Comparison of ENCODE assay signal across 10 cellular contexts in the genomic region with DNA sequence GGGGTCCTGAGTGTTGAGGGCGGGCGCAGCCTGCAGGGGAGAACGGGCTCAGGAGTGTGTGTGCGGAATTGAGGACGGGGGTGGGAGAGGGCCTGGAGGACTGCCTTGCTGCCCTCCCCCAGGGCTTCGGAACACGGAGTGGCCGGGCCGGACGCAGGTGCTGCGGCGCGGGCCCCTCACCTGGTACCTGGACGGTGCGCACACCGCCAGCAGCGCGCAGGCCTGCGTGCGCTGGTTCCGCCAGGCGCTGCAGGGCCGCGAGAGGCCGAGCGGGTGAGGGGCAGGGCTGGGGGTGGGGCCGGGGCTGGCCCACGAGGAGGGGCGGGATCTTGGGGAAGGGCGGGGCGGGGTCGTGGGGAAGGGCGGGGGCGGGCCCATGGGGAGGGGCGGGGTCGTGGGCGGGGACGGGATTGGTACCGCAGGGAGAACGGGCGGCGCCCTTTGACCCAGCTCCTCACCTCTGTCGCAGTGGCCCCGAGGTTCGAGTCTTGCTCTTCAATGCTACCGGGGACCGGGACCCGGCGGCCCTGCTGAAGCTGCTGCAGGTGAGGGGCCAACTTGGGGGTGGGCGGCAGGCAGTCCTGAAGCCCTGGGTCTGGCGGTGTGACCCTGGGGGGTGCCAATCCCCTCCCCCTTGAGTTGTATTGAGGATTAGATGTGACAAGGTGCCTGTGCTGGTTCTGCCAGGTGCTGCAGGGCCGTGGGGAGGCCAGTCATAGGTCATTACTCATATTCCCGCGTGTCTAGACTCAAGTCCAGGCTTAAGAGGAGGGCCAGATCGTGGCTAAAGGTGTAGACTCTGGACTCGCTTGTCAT. TPM values are rescaled to one million over a fixed set of nuclear protein-coding genes. Genes with fewer than 3 reads are reported as not detected.
DNase-seq lines count a peak whose midpoint lies in the region; ATAC-seq and TF ChIP-seq lines count a peak whose summit lies in the region.
"Had no signal": no experiment of that assay in that cellular context is flagged by ENCODE, and none has a peak within 500 bp of the region (broad histone marks: within the 10 kb centered on the region; RNA-seq: fewer than 3 reads in every experiment).

No MANE protein-coding gene starts in this region.

- H2BK5ac ChIP-seq in trophoblast cell (ENCODE audit: low read depth, low read length, poor library complexity) = no peak overlapping the region

- peak overlapping the region; percentile 5 for H3K14ac ChIP-seq in trophoblast cell (ENCODE audit: low read length)

- peaks cover 86% of the 10 kb centered on the region for H3K36me3 Mint-ChIP-seq in activated T-helper 17 cell treated with anti-CD3 and anti-CD28 coated beads, Interleukin-2, amount 50 U/mL, for 72 hours (ENCODE audit: low read depth)
- H3K36me3 Mint-ChIP-seq: naive B cell had no signal

- no peak overlapping the region for H2AK5ac ChIP-seq in trophoblast cell (ENCODE audit: low read length)

- H4K91ac ChIP-seq in trophoblast cell (ENCODE audit: low read depth, low read length) = peak overlapping the region; percentile 4

- H3K9me3 ChIP-seq in GM23248 (ENCODE audit: low read depth) = no peaks in the 10 kb centered on the region
- H3K9me3 ChIP-seq in left ventricle myocardium inferior (replicated peaks) = no peaks in the 10 kb centered on the region
- H3K9me3 ChIP-seq in trophoblast cell (ENCODE audit: insufficient read depth, low read depth, low read length) = no peaks in the 10 kb centered on the region
- H3K9me3 ChIP-seq in prostate gland = no peaks in the 10 kb centered on the region

- peak overlapping the region; percentile 15 for H3K18ac ChIP-seq in trophoblast cell (ENCODE audit: low read length)

- H3K27ac ChIP-seq in GM23248 (no peak overlapping the region), left ventricle myocardium inferior (replicated peaks) (peak overlapping the region; percentile 62), trophoblast cell (ENCODE audit: low read depth, low read length) (no peak overlapping the region), prostate gland (no peak overlapping the region)

- H4K8ac ChIP-seq in trophoblast cell (ENCODE audit: low read depth, low read length) = peak overlapping the region; percentile 25

- intact Hi-C loops in left ventricle myocardium inferior (cut with micrococcal nuclease) = no loop called here
- intact Hi-C loops in prostate gland (cut with DNase I) = no loop called here

- peak overlapping the region; percentile 15 for H2BK120ac ChIP-seq in trophoblast cell (ENCODE audit: insufficient read depth, low read length, poor library complexity)

- H2AFZ ChIP-seq in GM23248 (no peak overlapping the region), trophoblast cell (ENCODE audit: insufficient read depth, low read length, poor library complexity) (peak overlapping the region; percentile 56)

- peaks cover 16% of the 10 kb centered on the region for H3F3A ChIP-seq in GM23248 (ENCODE audit: insufficient read depth)

- no peak overlapping the region for H3K4ac ChIP-seq in trophoblast cell (ENCODE audit: low read depth, low read length)

- TF ChIP-seq POLR2A in prostate gland (IDR thresholded peaks at IDR 0.05) = no peak

- no peaks in the 10 kb centered on the region for H3K27me3 Mint-ChIP-seq in activated T-helper 17 cell treated with anti-CD3 and anti-CD28 coated beads, Interleukin-2, amount 50 U/mL, for 72 hours
- H3K27me3 Mint-ChIP-seq: naive B cell had no signal

- peak overlapping the region; percentile 6 for H4K12ac ChIP-seq in trophoblast cell (ENCODE audit: low read depth, low read length)

- H3K79me2 ChIP-seq in GM23248 (ENCODE audit: insufficient read depth) (peaks cover 22% of the 10 kb centered on the region), trophoblast cell (ENCODE audit: control insufficient read depth, insufficient read depth, low read length, poor library complexity) (no peaks in the 10 kb centered on the region)

- no peak overlapping the region for H3K4me2 ChIP-seq in GM23248 (ENCODE audit: unreplicated experiment)
- H3K4me2 ChIP-seq in trophoblast cell (ENCODE audit: low read length) = peak overlapping the region; percentile 65

- H3K23ac ChIP-seq in trophoblast cell (ENCODE audit: low read length) = no peak overlapping the region

- no peaks in the 10 kb centered on the region for H4K20me1 ChIP-seq in GM23248 (ENCODE audit: insufficient read depth)

- H3K79me1 ChIP-seq in trophoblast cell (ENCODE audit: low read length) = peaks cover 3% of the 10 kb centered on the region

- no peaks in the 10 kb centered on the region for H3K4me1 Mint-ChIP-seq in activated T-helper 17 cell treated with anti-CD3 and anti-CD28 coated beads, Interleukin-2, amount 50 U/mL, for 72 hours

- H3K4me3 Mint-ChIP-seq in activated T-helper 17 cell treated with anti-CD3 and anti-CD28 coated beads, Interleukin-2, amount 50 U/mL, for 72 hours = no peak overlapping the region

- H3K9ac ChIP-seq in GM23248 = no peak overlapping the region
- H3K9ac ChIP-seq in trophoblast cell (ENCODE audit: low read length) = no peak overlapping the region

- H3K9me3 Mint-ChIP-seq in activated T-helper 17 cell treated with anti-CD3 and anti-CD28 coated beads, Interleukin-2, amount 50 U/mL, for 72 hours = no peaks in the 10 kb centered on the region
- H3K9me3 Mint-ChIP-seq: naive B cell had no signal

- ATAC-seq in activated T-helper 17 cell treated with anti-CD3 and anti-CD28 coated beads, Interleukin-2, amount 50 U/mL, for 72 hours (replicated peaks) = peak; percentile 52
- no peak for ATAC-seq in HG03196 (IDR thresholded peaks at IDR 0.05; ENCODE audit: unreplicated experiment)

- in situ Hi-C loops in GM23248 (cut with MboI) = no loop called here

- peaks cover 14% of the 10 kb centered on the region; the same call in 1 of the 2 replicates for H3K36me3 ChIP-seq in GM23248 (ENCODE audit: low read depth)
- H3K36me3 ChIP-seq in left ventricle myocardium inferior = peaks cover 61% of the 10 kb centered on the region
- peaks cover 46 to 52% of the 10 kb centered on the region in 2 experiments for H3K36me3 ChIP-seq in trophoblast cell (ENCODE audit: control insufficient read depth in 1 of 2, insufficient read depth in 2 of 2, low read length in 2 of 2)
- H3K36me3 ChIP-seq in prostate gland = peaks cover 7 to 24% of the 10 kb centered on the region in 2 donors

- H3K27ac Mint-ChIP-seq in activated T-helper 17 cell treated with anti-CD3 and anti-CD28 coated beads, Interleukin-2, amount 50 U/mL, for 72 hours = no peak overlapping the region

- H2BK12ac ChIP-seq in trophoblast cell (ENCODE audit: low read length) = no peak overlapping the region

- H3K9me2 ChIP-seq in GM23248 (ENCODE audit: insufficient read depth) = no peaks in the 10 kb centered on the region

- H3K4me3 ChIP-seq in GM23248 (no peak overlapping the region), left ventricle myocardium inferior (peak overlapping the region; percentile 33), trophoblast cell (ENCODE audit: low read depth, low read length) (no peak overlapping the region), prostate gland (no peak overlapping the region)

- peak; percentile 56 for DNase-seq in GM23248
- DNase-seq in left ventricle myocardium inferior = no peak
- peak; percentile 58 to 70 for DNase-seq in trophoblast cell
- no peak for DNase-seq in prostate gland (ENCODE audit: low spot score)
- DNase-seq in activated naive CD4-positive, alpha-beta T cell treated with Interleukin-2 at 50 U/mL for 16 hours = no peak
- DNase-seq in AG08396 (ENCODE audit: low spot score) = no peak
- DNase-seq: naive B cell had no signal

- 36 to 51% methylated on average over 30 to 42 of the region's 56 CpGs for WGBS in GM23248 (ENCODE audit: low coverage in 1 of 2, low lambda C conversion rate in 2 of 2, missing lambda C conversion rate in 2 of 2), 2 experiments
- no CpG with 5 or more reads among the region's 56 CpGs for WGBS in trophoblast cell (ENCODE audit: extremely low coverage, insufficient coverage, insufficient read length)
- WGBS in prostate gland = 52% methylated on average over 31 of the region's 56 CpGs

- no peak for TF ChIP-seq CTCF in left ventricle myocardium inferior (IDR thresholded peaks at IDR 0.05; ENCODE audit: borderline replicate concordance)
- TF ChIP-seq CTCF in prostate gland (IDR thresholded peaks at IDR 0.05) = no peak

- H3K27me3 ChIP-seq in GM23248 (replicated peaks; ENCODE audit: insufficient read depth) = no peaks in the 10 kb centered on the region
- no peaks in the 10 kb centered on the region for H3K27me3 ChIP-seq in left ventricle myocardium inferior (ENCODE audit: low read depth)
- no peaks in the 10 kb centered on the region for H3K27me3 ChIP-seq in trophoblast cell (ENCODE audit: insufficient read depth, low read length)
- H3K27me3 ChIP-seq in prostate gland (replicated peaks; ENCODE audit: insufficient read depth) = no peaks in the 10 kb centered on the region

- H3K4me1 ChIP-seq in GM23248 (ENCODE audit: insufficient read depth) = 0 out of 2 replicates have a peak, but pooled peaks cover 2% of the 10 kb centered on the region
- H3K4me1 ChIP-seq in left ventricle myocardium inferior = peaks cover 28% of the 10 kb centered on the region
- peaks cover 11 to 13% of the 10 kb centered on the region in 2 experiments for H3K4me1 ChIP-seq in trophoblast cell (ENCODE audit: control insufficient read depth in 1 of 2, insufficient read depth in 2 of 2, low read length in 2 of 2)
- no peaks in the 10 kb centered on the region for H3K4me1 ChIP-seq in prostate gland (replicated peaks)

RNA-seq across cellular contexts. Expression of a gene that starts 7.1 kb away (rescaled TPM):
- 67.7 and 80.4 TPM in 2 replicates for total RNA-seq in GM23248 (2014; rRNA removed; shearing (Covaris generic))
- polyA plus RNA-seq in GM23248 (2016; fragmentation: Nextera tagmentation; extraction: Ambion mirVana) = 60.2 and 71.4 TPM in 2 replicates
- 10 to 100 TPM; 56.7 to 95.6 TPM for total RNA-seq in activated T-helper 17 cell treated with anti-CD3 and anti-CD28 coated beads, Interleukin-2, amount 50 U/mL, for 72 hours
- total RNA-seq in left ventricle myocardium inferior = 38.0 TPM
- 21.9 and 22.3 TPM in 2 replicates for polyA plus RNA-seq in trophoblast cell (2013)
- total RNA-seq in prostate gland = 100 to 1,000 TPM; 117 TPM

RNA-seq across cellular contexts. Expression of a gene that starts 23.9 kb away (rescaled TPM):
- total RNA-seq in GM23248 (2014; rRNA removed; shearing (Covaris generic)) = 43.7 and 59.8 TPM in 2 replicates
- polyA plus RNA-seq in GM23248 (2016; fragmentation: Nextera tagmentation; extraction: Ambion mirVana) = 58.9 and 59.7 TPM in 2 replicates
- total RNA-seq in activated T-helper 17 cell treated with anti-CD3 and anti-CD28 coated beads, Interleukin-2, amount 50 U/mL, for 72 hours = 10 to 100 TPM; 82.8 to 94.2 TPM
- 46.4 TPM for total RNA-seq in left ventricle myocardium inferior
- 36.0 and 38.6 TPM in 2 replicates for polyA plus RNA-seq in trophoblast cell (2013)
- total RNA-seq in prostate gland = 100 to 1,000 TPM in 1 of 2 donors, 10 to 100 TPM in 1; 60.3 to 130 TPM

RNA-seq across cellular contexts. Expression of a gene that starts 31.3 kb away (rescaled TPM):
- total RNA-seq in GM23248 (2014; rRNA removed; shearing (Covaris generic)) = not detected in 2 replicates
- not detected in 2 replicates for polyA plus RNA-seq in GM23248 (2016; fragmentation: Nextera tagmentation; extraction: Ambion mirVana)
- total RNA-seq in activated T-helper 17 cell treated with anti-CD3 and anti-CD28 coated beads, Interleukin-2, amount 50 U/mL, for 72 hours = 10 to 100 TPM; 27.6 to 46.8 TPM
- 18.2 TPM for total RNA-seq in left ventricle myocardium inferior
- polyA plus RNA-seq in trophoblast cell (2013) = 0.40 and 0.65 TPM in 2 replicates
- total RNA-seq in prostate gland = 10 to 100 TPM in 1 of 2 donors, 1 to 10 TPM in 1; 5.5 to 11.4 TPM
- total RNA-seq: epithelial cell of proximal tubule had no signal

RNA-seq across cellular contexts. Expression of a gene that starts 44.7 kb away (rescaled TPM):
- 54.5 and 57.4 TPM in 2 replicates for total RNA-seq in GM23248 (2014; rRNA removed; shearing (Covaris generic))
- polyA plus RNA-seq in GM23248 (2016; fragmentation: Nextera tagmentation; extraction: Ambion mirVana) = 226 and 232 TPM in 2 replicates
- 10 to 100 TPM in 1 of 2 donors, 1 to 10 TPM in 1; 10.0 to 18.7 TPM for total RNA-seq in activated T-helper 17 cell treated with anti-CD3 and anti-CD28 coated beads, Interleukin-2, amount 50 U/mL, for 72 hours
- total RNA-seq in left ventricle myocardium inferior (139 TPM), prostate gland (100 to 1,000 TPM in 1 of 2 donors, 10 to 100 TPM in 1; 24.3 to 336 TPM)
- 68.9 and 73.1 TPM in 2 replicates for polyA plus RNA-seq in trophoblast cell (2013)

Comparison
In these comparisons a context has a peak if more than half of its experiments do, and no peak if none do; other contexts are left out.
1. DNase-seq: peak in GM23248 (single experiment) and trophoblast cell (2 of 2); none in left ventricle myocardium inferior (single experiment), prostate gland (single experiment), activated naive CD4-positive, alpha-beta T cell treated with Interleukin-2 at 50 U/mL for 16 hours (single experiment) and AG08396 (single experiment).